In the genomic region with DNA sequence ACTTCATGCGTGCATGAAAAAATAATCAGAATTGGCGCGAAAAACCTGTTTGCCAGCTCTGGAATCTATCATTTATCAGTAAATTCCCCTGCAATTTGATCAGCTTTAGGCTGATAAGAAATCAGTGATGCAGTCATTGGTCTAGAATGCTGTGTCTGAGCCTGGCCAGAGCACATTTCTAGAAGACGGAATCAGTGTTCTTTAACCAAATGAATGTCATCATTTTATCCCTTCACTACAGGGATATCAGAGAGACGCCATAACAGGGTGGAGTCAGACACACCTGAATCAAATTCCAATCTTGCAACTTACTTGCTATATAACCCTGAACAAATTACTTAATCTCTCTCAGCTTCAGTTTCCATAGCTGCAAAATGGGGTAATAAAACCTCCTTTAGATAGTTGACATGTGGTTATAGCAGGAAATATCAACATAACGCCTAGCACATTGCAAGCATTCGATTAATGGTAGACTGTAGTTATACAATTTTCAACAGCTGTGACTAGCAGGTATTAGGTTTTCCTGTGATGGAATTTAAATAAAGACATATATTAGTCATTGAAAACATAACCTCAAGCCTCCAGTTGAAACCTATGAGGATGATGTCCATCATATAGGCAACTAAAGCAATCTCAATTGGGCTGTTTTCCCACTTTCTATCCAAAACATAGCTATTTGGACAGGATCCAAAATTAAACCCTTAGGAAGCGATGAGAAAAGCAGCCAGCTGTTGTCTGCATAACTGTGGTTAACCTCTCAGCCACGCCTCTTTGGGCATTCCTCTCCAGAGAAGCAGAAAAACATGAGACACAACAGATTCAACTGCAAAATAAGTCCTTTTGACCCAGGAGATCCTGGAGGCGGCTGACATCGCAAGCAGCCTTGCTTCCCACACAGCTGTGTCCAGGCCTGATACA, we compare ENCODE assay signal across 9 cellular contexts. TPM values are rescaled to one million over a fixed set of nuclear protein-coding genes. Genes with fewer than 3 reads are reported as not detected.
DNase-seq lines count a peak whose midpoint lies in the region; ATAC-seq, FAIRE-seq and TF ChIP-seq lines count a peak whose summit lies in the region.
"Had no signal": no experiment of that assay in that cellular context is flagged by ENCODE, and none has a peak within 500 bp of the region (broad histone marks: within the 10 kb centered on the region; RNA-seq: fewer than 3 reads in every experiment).

No MANE protein-coding gene starts in this region.

- peak overlapping the region; percentile 86 for H3K4me3 Mint-ChIP-seq in T-helper 2 cell treated with Interferon-gamma antibody and Interleukin-4, amounts not matched to agents 5 μg/mL and 100 μg/mL, for 36 hours

- H3K9me3 ChIP-seq in A549: peaks cover 9% of the 10 kb centered on the region; the same call in 1 of the 3 replicates
- H3K9me3 ChIP-seq in small intestine (ENCODE audit: control insufficient read depth, low read depth): no peaks in the 10 kb centered on the region

- no peak overlapping the region for H3K4me3 ChIP-seq in A549
- H3K4me3 ChIP-seq in small intestine (ENCODE audit: low read depth in 1 of 2, low read length in 2 of 2): no peak overlapping the region

- WGBS in A549 (ENCODE audit: missing lambda C conversion rate): 77% methylated on average over 11 of the region's 11 CpGs
- WGBS in small intestine, 3 donors: 19 to 41% (median 25%) methylated on average over 11 of the region's 11 CpGs

- no peak overlapping the region for H3K27ac ChIP-seq in A549
- peak overlapping the region in 1 of 2 donors; percentile 42 for H3K27ac ChIP-seq in small intestine (ENCODE audit: low read depth in 1 of 2, low read length in 1 of 2)

- POLR2A ChIA-PET in A549 (lab: Yijun Ruan, JAX): interaction anchor here (0.9 to 1.4 kb wide), 3 partner anchors 22 to 52 kb away, joined by 3 to 6 read pairs (median 4); partner anchors contain the start of gene UBL3

- FAIRE-seq in A549 (lab: Jason Lieb, UNC): no peak
- no peak for FAIRE-seq in small intestine (lab: Jason Lieb, UNC)
- no peak for FAIRE-seq in H54 (lab: Jason Lieb, UNC)

- H3K27me3 Mint-ChIP-seq in T-helper 2 cell treated with Interferon-gamma antibody and Interleukin-4, amounts not matched to agents 5 μg/mL and 100 μg/mL, for 36 hours (ENCODE audit: low read depth): peaks cover 30% of the 10 kb centered on the region

- H3K4me1 ChIP-seq in A549 (peaks cover 14% of the 10 kb centered on the region; the same call in 2 of the 3 replicates), small intestine (ENCODE audit: control insufficient read depth in 2 of 2, insufficient read depth in 1 of 2, low read depth in 1 of 2, low read length in 1 of 2) (peaks cover 3 to 9% of the 10 kb centered on the region in 2 donors)

- TF ChIP-seq CTCF in A549 (IDR thresholded peaks at IDR 0.05): no peak

- H3K4me2 ChIP-seq in A549: peak overlapping the region; percentile 32; the same call in 1 of the 3 replicates

- TF ChIP-seq RAD21 in A549 (conservative IDR thresholded peaks at IDR 0.05 in 1 of 2, IDR thresholded peaks at IDR 0.05 in 1 of 2): no peak

- peaks cover 9% of the 10 kb centered on the region for H3K9me3 Mint-ChIP-seq in T-helper 2 cell treated with Interferon-gamma antibody and Interleukin-4, amounts not matched to agents 5 μg/mL and 100 μg/mL, for 36 hours

- no peaks in the 10 kb centered on the region for H3K27me3 ChIP-seq in small intestine (ENCODE audit: control insufficient read depth in 2 of 2, insufficient read depth in 2 of 2, low read length in 2 of 2)

- no peak for TF ChIP-seq EP300 in A549 (IDR thresholded peaks at IDR 0.05)

- TF ChIP-seq POLR2A in A549 (IDR thresholded peaks at IDR 0.05; ENCODE audit: low read length) (no peak), H54 (IDR thresholded peaks at IDR 0.05; ENCODE audit: low read depth, low read length) (no peak)

- H3K36me3 ChIP-seq in small intestine (ENCODE audit: control insufficient read depth in 2 of 2, insufficient read depth in 2 of 2, low read length in 2 of 2): no peaks in the 10 kb centered on the region

- CTCF ChIA-PET in A549 (lab: Yijun Ruan, JAX): interaction anchor here (0.6 to 1.8 kb wide), 5 partner anchors 23 to 450 kb away, joined by 3 to 5 read pairs (median 4); partner anchors contain the start of gene UBL3

- H3K4me1 Mint-ChIP-seq in T-helper 2 cell treated with Interferon-gamma antibody and Interleukin-4, amounts not matched to agents 5 μg/mL and 100 μg/mL, for 36 hours (ENCODE audit: low read depth): peaks cover 14% of the 10 kb centered on the region

- peak in 1 of 2 experiments; percentile 26; a peak in 1 of 6 replicates for ATAC-seq in A549
- ATAC-seq in GM19395 (IDR thresholded peaks at IDR 0.05; ENCODE audit: unreplicated experiment): no peak

- peak overlapping the region; percentile 85 for H3K27ac Mint-ChIP-seq in T-helper 2 cell treated with Interferon-gamma antibody and Interleukin-4, amounts not matched to agents 5 μg/mL and 100 μg/mL, for 36 hours

- H3K36me3 Mint-ChIP-seq in T-helper 2 cell treated with Interferon-gamma antibody and Interleukin-4, amounts not matched to agents 5 μg/mL and 100 μg/mL, for 36 hours (ENCODE audit: low read depth): no peaks in the 10 kb centered on the region
- H3K36me3 Mint-ChIP-seq: brain had no signal

- DNase-seq in A549 (ENCODE audit: low read depth in 1 of 2, low spot score in 1 of 2) (peak in 1 of 2 experiments; percentile 41), HCEC 1CT (peak; percentile 95), dermis blood vessel endothelial cell (peak; percentile 41), small intestine (peak; percentile 94), H54 (ENCODE audit: insufficient read length, low spot score) (no peak), NCI-H2081 (lab: John Stamatoyannopoulos, UW) (no peak)
- peak; percentile 38 for DNase-seq in T-helper 2 cell treated with Interferon-gamma antibody and Interleukin-4, amounts not matched to agents 5 μg/mL and 100 μg/mL, for 36 hours (ENCODE audit: low spot score)

TF ChIP-seq in A549, 52 proteins besides CTCF, POLR2A, EP300 and RAD21:
- TF ChIP-seq RARB (CRISPR knock-in tag; IDR thresholded peaks at IDR 0.05) (no peak), RNF2 (IDR thresholded peaks at IDR 0.05; ENCODE audit: borderline replicate concordance, low read depth) (no peak), BHLHE40 (IDR thresholded peaks at IDR 0.05; ENCODE audit: low read depth, low read length) (no peak), ESRRA (IDR thresholded peaks at IDR 0.05; ENCODE audit: borderline replicate concordance, low read length) (no peak), HEYL (CRISPR knock-in tag; IDR thresholded peaks at IDR 0.05) (no peak), SMC3 (IDR thresholded peaks at IDR 0.05) (no peak), HOXB13 (CRISPR knock-in tag; IDR thresholded peaks at IDR 0.05; ENCODE audit: low read depth) (no peak), JUN (IDR thresholded peaks at IDR 0.05) (no peak), FOSB (CRISPR knock-in tag; IDR thresholded peaks at IDR 0.05) (no peak), PBX3 (IDR thresholded peaks at IDR 0.05) (no peak), CHD2 (IDR thresholded peaks at IDR 0.05; ENCODE audit: low read length, partially characterized antibody) (no peak), TFCP2L1 (CRISPR knock-in tag; IDR thresholded peaks at IDR 0.05) (no peak), KDM5A (IDR thresholded peaks at IDR 0.05) (no peak), MAX (IDR thresholded peaks at IDR 0.05) (no peak)

RNA-seq across cellular contexts. Expression of gene UBL3, which starts 51.6 kb away (rescaled TPM):
- polyA plus RNA-seq in A549 (2011; rRNA removed) (13.5 and 17.1 TPM in 2 replicates), A549 (2017; fragmentation: RNase III; extraction: RNeasy Plus Mini Kit Qiagen cat#74134 plus additional on column Dnase treatment) (9.2 to 10.4 TPM (median 9.4 TPM) in 3 replicates), small intestine (10 to 100 TPM; 20.6 to 46.7 (median 45.2) TPM)
- polyA plus RNA-seq in A549 (2012; cell fraction: cytosol; rRNA removed): 4.1 and 5.5 TPM in 2 replicates
- polyA plus RNA-seq in A549 (2012; cell fraction: nucleus; rRNA removed): 2.0 and 3.3 TPM in 2 replicates
- polyA minus RNA-seq in A549 (2011; rRNA and poly(A)+ RNA removed): 5.5 and 5.7 TPM in 2 replicates
- total RNA-seq in dermis blood vessel endothelial cell: 12.8 and 15.1 TPM in 2 replicates

Comparison
In these comparisons a context has a peak if more than half of its experiments do, and no peak if none do; other contexts are left out.
1. DNase-seq: peak in HCEC 1CT (single experiment), T-helper 2 cell treated with Interferon-gamma antibody and Interleukin-4, amounts not matched to agents 5 μg/mL and 100 μg/mL, for 36 hours (single experiment), dermis blood vessel endothelial cell (single experiment) and small intestine (single experiment); none in H54 (single experiment) and NCI-H2081 (0 of 2).